1 cellular context compared by ENCODE assay signal in genomic region chr16:58614212-58614611, GRCh38.
TF ChIP-seq lines count a peak whose summit lies in the region.

No MANE protein-coding gene starts in this region.

TF ChIP-seq in HCT116, 20 proteins besides CTCF, POLR2A, EP300 and RAD21:
- no peak for TF ChIP-seq EZH2phosphoT487 (IDR thresholded peaks at IDR 0.05; ENCODE audit: borderline replicate concordance)
- no peak for TF ChIP-seq REST (IDR thresholded peaks at IDR 0.05; ENCODE audit: low read depth)
- TF ChIP-seq ELF1 (IDR thresholded peaks at IDR 0.05; ENCODE audit: borderline replicate concordance, low read depth) = no peak
- TF ChIP-seq CEBPB (IDR thresholded peaks at IDR 0.05; ENCODE audit: low read depth) = no peak
- TF ChIP-seq POLR2AphosphoS5 (IDR thresholded peaks at IDR 0.05; ENCODE audit: low read depth, low read length) = no peak
- TF ChIP-seq JUND (IDR thresholded peaks at IDR 0.05) = no peak
- TF ChIP-seq TCF7L2 (IDR thresholded peaks at IDR 0.05; ENCODE audit: borderline replicate concordance, extremely low read depth, insufficient read depth, insufficient read length) = no peak
- no peak for TF ChIP-seq SIN3A (IDR thresholded peaks at IDR 0.05; ENCODE audit: low read depth)
- TF ChIP-seq FOSL1 (IDR thresholded peaks at IDR 0.05; ENCODE audit: low read depth) = no peak
- no peak for TF ChIP-seq EGR1 (IDR thresholded peaks at IDR 0.05; ENCODE audit: low read depth)
